In genomic region chr2:238060096-238060541, GRCh38 we compare ENCODE assay signal across 7 cellular contexts. TPM values are rescaled to one million over a fixed set of nuclear protein-coding genes. Genes with fewer than 3 reads are reported as not detected.
DNase-seq lines count a peak whose midpoint lies in the region; ATAC-seq, FAIRE-seq and TF ChIP-seq lines count a peak whose summit lies in the region.

No MANE protein-coding gene starts in this region.

- H3K9me3 Mint-ChIP-seq in mesothelial cell of epicardium: peaks cover 5% of the 10 kb centered on the region

- peak overlapping the region; percentile 96 for H3K4me3 ChIP-seq in GM08714 (ENCODE audit: low read length)
- H3K4me3 ChIP-seq in breast epithelium: peak overlapping the region; percentile 78 to 90 (median 86)

- peaks cover 17% of the 10 kb centered on the region for H3K4me1 Mint-ChIP-seq in mesothelial cell of epicardium

- TF ChIP-seq POLR2A in breast epithelium (IDR thresholded peaks at IDR 0.05): no peak
- TF ChIP-seq POLR2A in H54 (IDR thresholded peaks at IDR 0.05; ENCODE audit: low read depth, low read length): no peak

- peak overlapping the region; percentile 89 to 94 for H3K27ac ChIP-seq in breast epithelium

- H3K36me3 Mint-ChIP-seq in mesothelial cell of epicardium: peaks cover 1% of the 10 kb centered on the region

- DNase-seq in M059J (ENCODE audit: low read depth) (peak; percentile 15), breast epithelium (ENCODE audit: low spot score in 2 of 2) (no peak), mesothelial cell of epicardium (ENCODE audit: low spot score in 2 of 2, unreplicated experiment in 2 of 2) (no peak), RCC 7860 (ENCODE audit: low spot score) (no peak), H54 (ENCODE audit: insufficient read length, low spot score) (no peak)

- peak overlapping the region; percentile 90 for H3K27ac Mint-ChIP-seq in mesothelial cell of epicardium

- no peaks in the 10 kb centered on the region for H3K9me3 ChIP-seq in breast epithelium

- no peak for ATAC-seq in GM21528 (IDR thresholded peaks at IDR 0.05; ENCODE audit: low FRiP score, unreplicated experiment)

- H3K4me1 ChIP-seq in breast epithelium: no peaks in the 10 kb centered on the region

- TF ChIP-seq CTCF in breast epithelium (IDR thresholded peaks at IDR 0.05): no peak
- TF ChIP-seq CTCF in mesothelial cell of epicardium (IDR thresholded peaks at IDR 0.05; ENCODE audit: unreplicated experiment): no peak

- H3K27me3 Mint-ChIP-seq in mesothelial cell of epicardium (ENCODE audit: low read depth): peaks cover 14% of the 10 kb centered on the region

- peak overlapping the region; percentile 77 for H3K4me3 Mint-ChIP-seq in mesothelial cell of epicardium

- intact Hi-C loops in breast epithelium (cut with DNase I; ENCODE audit: low total_unique reads): no loop called here

- no peak for FAIRE-seq in RCC 7860 (lab: Jason Lieb, UNC)
- FAIRE-seq in H54 (lab: Jason Lieb, UNC): no peak

- no peaks in the 10 kb centered on the region for H3K36me3 ChIP-seq in breast epithelium

- no peaks in the 10 kb centered on the region for H3K27me3 ChIP-seq in breast epithelium

RNA-seq across cellular contexts. Expression of gene SCLY, which starts 0.7 kb away (rescaled TPM):
- 8.7 and 10.5 TPM in 2 replicates for total RNA-seq in M059J (2014; rRNA removed; shearing (Covaris generic))
- total RNA-seq in breast epithelium (10 to 100 TPM; 11.2 to 16.7 (median 12.1) TPM), mesothelial cell of epicardium (19.9 to 21.5 TPM (median 20.4 TPM) in 3 replicates)

RNA-seq across cellular contexts. Expression of gene ESPNL, which starts 40.0 kb away (rescaled TPM):
- not detected in 2 replicates for total RNA-seq in M059J (2014; rRNA removed; shearing (Covaris generic))
- 1 to 10 TPM in 1 of 3 donors, under 1 TPM in 2; 0.15 to 1.3 (median 0.64) TPM for total RNA-seq in breast epithelium
- 0.29 to 0.75 TPM (median 0.38 TPM) in 3 replicates for total RNA-seq in mesothelial cell of epicardium
